In genomic region chr2:188416367-188416766, GRCh38 we compare ENCODE assay signal across 1 cellular context.
TF ChIP-seq lines count a peak whose summit lies in the region.

No MANE protein-coding gene starts in this region.

TF ChIP-seq in GM23338, 12 proteins besides CTCF, POLR2A, EP300 and RAD21 (continued from another document):
- TF ChIP-seq ETS1 (IDR thresholded peaks at IDR 0.05) (no peak), CREB1 (CRISPR knock-in tag; IDR thresholded peaks at IDR 0.05; ENCODE audit: low read depth) (no peak), ZNF462 (CRISPR knock-in tag; IDR thresholded peaks at IDR 0.05) (no peak)
